In genomic region chr9:121133104-121133816, GRCh38 we compare ENCODE assay signal across 9 cellular contexts.
DNase-seq lines count a peak whose midpoint lies in the region; ATAC-seq lines count a peak whose summit lies in the region.
"Had no signal": no experiment of that assay in that cellular context is flagged by ENCODE, and none has a peak within 500 bp of the region (broad histone marks: within the 10 kb centered on the region; RNA-seq: fewer than 3 reads in every experiment).

No MANE protein-coding gene starts in this region.

- DNase-seq in NCI-H510A (lab: John Stamatoyannopoulos, UW) (peak; percentile 61), iPS-NIHi11 (ENCODE audit: low spot score) (peak; percentile 23), GDM1 (lab: John Stamatoyannopoulos, UW) (no peak), RKO (ENCODE audit: low spot score) (no peak), inferior parietal cortex (ENCODE audit: extremely low spot score) (no peak)
- DNase-seq in activated CD8-positive, alpha-beta memory T cell treated with anti-CD3 and anti-CD28 coated beads, Interleukin-2, amount 50 U/mL, for 48 hours = peak; percentile 64
- DNase-seq in stimulated activated CD8-positive, alpha-beta memory T cell treated with anti-CD3 and anti-CD28 coated beads, Interleukin-4, amount 100 ng/mL, for 48 hours = peak; percentile 65

- no peak for ATAC-seq in HG03442 (IDR thresholded peaks at IDR 0.05; ENCODE audit: unreplicated experiment)
- ATAC-seq: gastrocnemius medialis had no signal

Comparison
In these comparisons a context has a peak if more than half of its experiments do, and no peak if none do; other contexts are left out.
1. DNase-seq: peak in NCI-H510A (single experiment), activated CD8-positive, alpha-beta memory T cell treated with anti-CD3 and anti-CD28 coated beads, Interleukin-2, amount 50 U/mL, for 48 hours (single experiment), iPS-NIHi11 (single experiment) and stimulated activated CD8-positive, alpha-beta memory T cell treated with anti-CD3 and anti-CD28 coated beads, Interleukin-4, amount 100 ng/mL, for 48 hours (single experiment); none in GDM1 (single experiment), RKO (single experiment) and inferior parietal cortex (single experiment).